Comparison of ENCODE assay signal across 1 cellular context in genomic region chr16:68281368-68282063, GRCh38.
A peak's percentile ranks its signal among the peaks of the same experiment; 100 is the strongest.
TF ChIP-seq lines count a peak whose summit lies in the region.

No MANE protein-coding gene starts in this region.

TF ChIP-seq in HepG2, 621 proteins besides CTCF, POLR2A, EP300 and RAD21 (continued from another document and continues in another):
- TF ChIP-seq, protein P1, sequence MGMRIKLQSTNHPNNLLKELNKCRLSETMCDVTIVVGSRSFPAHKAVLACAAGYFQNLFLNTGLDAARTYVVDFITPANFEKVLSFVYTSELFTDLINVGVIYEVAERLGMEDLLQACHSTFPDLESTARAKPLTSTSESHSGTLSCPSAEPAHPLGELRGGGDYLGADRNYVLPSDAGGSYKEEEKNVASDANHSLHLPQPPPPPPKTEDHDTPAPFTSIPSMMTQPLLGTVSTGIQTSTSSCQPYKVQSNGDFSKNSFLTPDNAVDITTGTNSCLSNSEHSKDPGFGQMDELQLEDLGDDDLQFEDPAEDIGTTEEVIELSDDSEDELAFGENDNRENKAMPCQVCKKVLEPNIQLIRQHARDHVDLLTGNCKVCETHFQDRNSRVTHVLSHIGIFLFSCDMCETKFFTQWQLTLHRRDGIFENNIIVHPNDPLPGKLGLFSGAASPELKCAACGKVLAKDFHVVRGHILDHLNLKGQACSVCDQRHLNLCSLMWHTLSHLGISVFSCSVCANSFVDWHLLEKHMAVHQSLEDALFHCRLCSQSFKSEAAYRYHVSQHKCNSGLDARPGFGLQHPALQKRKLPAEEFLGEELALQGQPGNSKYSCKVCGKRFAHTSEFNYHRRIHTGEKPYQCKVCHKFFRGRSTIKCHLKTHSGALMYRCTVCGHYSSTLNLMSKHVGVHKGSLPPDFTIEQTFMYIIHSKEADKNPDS (CRISPR knock-in tag; IDR thresholded peaks at IDR 0.05): peak; percentile 90; the same call in 1 of the 2 replicates
- TF ChIP-seq MYPOP (CRISPR knock-in tag; IDR thresholded peaks at IDR 0.05) (peak; percentile 54), CEBPB (IDR thresholded peaks at IDR 0.05; ENCODE audit: borderline replicate concordance, low read depth, low read length) (peak; percentile 89), SOX6 (IDR thresholded peaks at IDR 0.05) (no peak), SOX6 (CRISPR knock-in tag; IDR thresholded peaks at IDR 0.05) (peak; percentile 95), AKAP8 (CRISPR knock-in tag; IDR thresholded peaks at IDR 0.05) (0 out of 2 replicates have a peak, but pooled peaks have one; percentile 59), ZBTB46 (CRISPR knock-in tag; IDR thresholded peaks at IDR 0.05; ENCODE audit: borderline replicate concordance) (peak; percentile 29; the same call in 1 of the 2 replicates), RFXANK (CRISPR knock-in tag; IDR thresholded peaks at IDR 0.05) (no peak), ZNF850 (CRISPR knock-in tag; conservative IDR thresholded peaks at IDR 0.05) (no peak), ZNF549 (CRISPR knock-in tag; IDR thresholded peaks at IDR 0.05) (no peak), STAT6 (CRISPR knock-in tag; IDR thresholded peaks at IDR 0.05; ENCODE audit: borderline replicate concordance) (peak; percentile 83), CREB1 (IDR thresholded peaks at IDR 0.05) (peak; percentile 21; the same call in 1 of the 2 replicates), CREB1 (CRISPR knock-in tag; IDR thresholded peaks at IDR 0.05) (peak; percentile 76), BCL6 (CRISPR knock-in tag; IDR thresholded peaks at IDR 0.05) (peak; percentile 91), ZBTB8A (CRISPR knock-in tag; IDR thresholded peaks at IDR 0.05; ENCODE audit: borderline replicate concordance, low read depth) (no peak), FOXP1 (IDR thresholded peaks at IDR 0.05) (no peak), FOXP1 (CRISPR knock-in tag; IDR thresholded peaks at IDR 0.05) (peak; percentile 94), SSRP1 (CRISPR knock-in tag; IDR thresholded peaks at IDR 0.05) (peak; percentile 70; the same call in 1 of the 2 replicates), ZBTB21 (CRISPR knock-in tag; IDR thresholded peaks at IDR 0.05) (0 out of 2 replicates have a peak, but pooled peaks have one; percentile 26), NAIF1 (CRISPR knock-in tag; IDR thresholded peaks at IDR 0.05; ENCODE audit: borderline replicate concordance) (0 out of 2 replicates have a peak, but pooled peaks have one; percentile 51), RAD51 (IDR thresholded peaks at IDR 0.05; ENCODE audit: borderline replicate concordance) (no peak), KLF9 (CRISPR knock-in tag; IDR thresholded peaks at IDR 0.05; ENCODE audit: low read depth) (peak; percentile 71; the same call in 1 of the 2 replicates), ERF (CRISPR knock-in tag; IDR thresholded peaks at IDR 0.05) (peak; percentile 98), ZNF292 (CRISPR knock-in tag; IDR thresholded peaks at IDR 0.05; ENCODE audit: borderline replicate concordance, low read depth) (peak; percentile 92; the same call in 1 of the 2 replicates), MIER3 (CRISPR knock-in tag; IDR thresholded peaks at IDR 0.05; ENCODE audit: borderline replicate concordance) (peak; percentile 86; the same call in 1 of the 2 replicates), FOXA1 (IDR thresholded peaks at IDR 0.05) (peak; percentile 56), FOXA1 (CRISPR knock-in tag; IDR thresholded peaks at IDR 0.05) (peak; percentile 95), JARID2 (CRISPR knock-in tag; IDR thresholded peaks at IDR 0.05; ENCODE audit: insufficient replicate concordance) (peak; percentile 41), AGO2 (optimal IDR thresholded peaks at IDR 0.05; ENCODE audit: low read depth, low read length) (no peak), STAG1 (CRISPR knock-in tag; IDR thresholded peaks at IDR 0.05) (no peak), MATR3 (CRISPR knock-in tag; IDR thresholded peaks at IDR 0.05) (no peak), ZNF616 (CRISPR knock-in tag; IDR thresholded peaks at IDR 0.05; ENCODE audit: low read depth) (0 out of 2 replicates have a peak, but pooled peaks have one; percentile 54), ZNF609 (CRISPR knock-in tag; IDR thresholded peaks at IDR 0.05; ENCODE audit: borderline replicate concordance) (peak; percentile 97), ZFP1 (CRISPR knock-in tag; IDR thresholded peaks at IDR 0.05) (peak; percentile 81), FOXA3 (CRISPR knock-in tag; IDR thresholded peaks at IDR 0.05) (peak; percentile 96), SKIL (CRISPR knock-in tag; IDR thresholded peaks at IDR 0.05; ENCODE audit: borderline replicate concordance) (peak; percentile 55; the same call in 1 of the 2 replicates), CENPX (CRISPR knock-in tag; IDR thresholded peaks at IDR 0.05) (no peak), ZNF883 (CRISPR knock-in tag; IDR thresholded peaks at IDR 0.05; ENCODE audit: not compliant biosample characterization) (no peak)
- TF ChIP-seq, protein P2, sequence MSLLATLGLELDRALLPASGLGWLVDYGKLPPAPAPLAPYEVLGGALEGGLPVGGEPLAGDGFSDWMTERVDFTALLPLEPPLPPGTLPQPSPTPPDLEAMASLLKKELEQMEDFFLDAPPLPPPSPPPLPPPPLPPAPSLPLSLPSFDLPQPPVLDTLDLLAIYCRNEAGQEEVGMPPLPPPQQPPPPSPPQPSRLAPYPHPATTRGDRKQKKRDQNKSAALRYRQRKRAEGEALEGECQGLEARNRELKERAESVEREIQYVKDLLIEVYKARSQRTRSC (CRISPR knock-in tag; IDR thresholded peaks at IDR 0.05; ENCODE audit: low read depth): no peak
- TF ChIP-seq, protein P3, sequence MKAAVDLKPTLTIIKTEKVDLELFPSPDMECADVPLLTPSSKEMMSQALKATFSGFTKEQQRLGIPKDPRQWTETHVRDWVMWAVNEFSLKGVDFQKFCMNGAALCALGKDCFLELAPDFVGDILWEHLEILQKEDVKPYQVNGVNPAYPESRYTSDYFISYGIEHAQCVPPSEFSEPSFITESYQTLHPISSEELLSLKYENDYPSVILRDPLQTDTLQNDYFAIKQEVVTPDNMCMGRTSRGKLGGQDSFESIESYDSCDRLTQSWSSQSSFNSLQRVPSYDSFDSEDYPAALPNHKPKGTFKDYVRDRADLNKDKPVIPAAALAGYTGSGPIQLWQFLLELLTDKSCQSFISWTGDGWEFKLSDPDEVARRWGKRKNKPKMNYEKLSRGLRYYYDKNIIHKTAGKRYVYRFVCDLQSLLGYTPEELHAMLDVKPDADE (CRISPR knock-in tag; IDR thresholded peaks at IDR 0.05): no peak
- TF ChIP-seq, protein P4, sequence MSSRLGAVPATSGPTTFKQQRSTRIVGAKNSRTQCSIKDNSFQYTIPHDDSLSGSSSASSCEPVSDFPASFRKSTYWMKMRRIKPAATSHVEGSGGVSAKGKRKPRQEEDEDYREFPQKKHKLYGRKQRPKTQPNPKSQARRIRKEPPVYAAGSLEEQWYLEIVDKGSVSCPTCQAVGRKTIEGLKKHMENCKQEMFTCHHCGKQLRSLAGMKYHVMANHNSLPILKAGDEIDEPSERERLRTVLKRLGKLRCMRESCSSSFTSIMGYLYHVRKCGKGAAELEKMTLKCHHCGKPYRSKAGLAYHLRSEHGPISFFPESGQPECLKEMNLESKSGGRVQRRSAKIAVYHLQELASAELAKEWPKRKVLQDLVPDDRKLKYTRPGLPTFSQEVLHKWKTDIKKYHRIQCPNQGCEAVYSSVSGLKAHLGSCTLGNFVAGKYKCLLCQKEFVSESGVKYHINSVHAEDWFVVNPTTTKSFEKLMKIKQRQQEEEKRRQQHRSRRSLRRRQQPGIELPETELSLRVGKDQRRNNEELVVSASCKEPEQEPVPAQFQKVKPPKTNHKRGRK (CRISPR knock-in tag; IDR thresholded peaks at IDR 0.05): no peak
- TF ChIP-seq, protein P5, sequence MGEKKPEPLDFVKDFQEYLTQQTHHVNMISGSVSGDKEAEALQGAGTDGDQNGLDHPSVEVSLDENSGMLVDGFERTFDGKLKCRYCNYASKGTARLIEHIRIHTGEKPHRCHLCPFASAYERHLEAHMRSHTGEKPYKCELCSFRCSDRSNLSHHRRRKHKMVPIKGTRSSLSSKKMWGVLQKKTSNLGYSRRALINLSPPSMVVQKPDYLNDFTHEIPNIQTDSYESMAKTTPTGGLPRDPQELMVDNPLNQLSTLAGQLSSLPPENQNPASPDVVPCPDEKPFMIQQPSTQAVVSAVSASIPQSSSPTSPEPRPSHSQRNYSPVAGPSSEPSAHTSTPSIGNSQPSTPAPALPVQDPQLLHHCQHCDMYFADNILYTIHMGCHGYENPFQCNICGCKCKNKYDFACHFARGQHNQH (CRISPR knock-in tag; IDR thresholded peaks at IDR 0.05): peak; percentile 95
